In genomic region chr11:93972790-93973189, GRCh38 we compare ENCODE assay signal across 1 cellular context.
TF ChIP-seq lines count a peak whose summit lies in the region.

No MANE protein-coding gene starts in this region.

TF ChIP-seq in K562, 482 proteins besides CTCF, POLR2A, EP300 and RAD21 (continued from another document):
- TF ChIP-seq PRDM10 (IDR thresholded peaks at IDR 0.05; ENCODE audit: partially characterized antibody) = no peak
- no peak for TF ChIP-seq CSDE1 (IDR thresholded peaks at IDR 0.05)
- TF ChIP-seq ELF1 (tag; IDR thresholded peaks at IDR 0.05) = no peak
- no peak for TF ChIP-seq HDAC6 (IDR thresholded peaks at IDR 0.05; ENCODE audit: low read depth, low read length)
- TF ChIP-seq DMBX1 (CRISPR knock-in tag; IDR thresholded peaks at IDR 0.05; ENCODE audit: borderline replicate concordance) = peak; percentile 58; the same call in 1 of the 2 replicates
- TF ChIP-seq ZNF395 (CRISPR knock-in tag; IDR thresholded peaks at IDR 0.05) = 0 out of 2 replicates have a peak, but pooled peaks have one; percentile 7
